ENCODE assay signal across 12 cellular contexts in genomic region chr4:152064282-152064681, GRCh38.
A peak's percentile ranks its signal among the peaks of the same experiment; 100 is the strongest.
DNase-seq lines count a peak whose midpoint lies in the region; ATAC-seq and TF ChIP-seq lines count a peak whose summit lies in the region.
"Had no signal": no experiment of that assay in that cellular context is flagged by ENCODE, and none has a peak within 500 bp of the region (broad histone marks: within the 10 kb centered on the region; RNA-seq: fewer than 3 reads in every experiment).

No MANE protein-coding gene starts in this region.

- peaks cover 39 to 60% (median 49%) of the 10 kb centered on the region in 10 experiments for H3K4me1 ChIP-seq in BLaER1 treated with 17β-estradiol and CSF1 and Interleukin-3, amounts not matched to agents 10 nM and 100 nM
- H3K4me1 ChIP-seq in HEK293 (ENCODE audit: control insufficient read depth, insufficient read depth, low read length) (no peaks in the 10 kb centered on the region), parathyroid adenoma (peaks cover 6% of the 10 kb centered on the region)
- H3K4me1 ChIP-seq: SJSA1 had no signal

- ATAC-seq in central memory CD8-positive, alpha-beta T cell (replicated peaks; ENCODE audit: extremely low read depth, poor library complexity, severe bottlenecking): no peak
- ATAC-seq in GM19467 (IDR thresholded peaks at IDR 0.05; ENCODE audit: unreplicated experiment): no peak
- ATAC-seq in GM21576 (IDR thresholded peaks at IDR 0.05; ENCODE audit: unreplicated experiment): no peak
- no peak for ATAC-seq in HG03135 (IDR thresholded peaks at IDR 0.05; ENCODE audit: unreplicated experiment)

- POLR2A ChIA-PET in HEK293 (lab: Yijun Ruan, JAX): no interaction called here

- peak overlapping the region; percentile 46 for H2AFZ ChIP-seq in parathyroid adenoma

- H3K4me3 Mint-ChIP-seq in central memory CD8-positive, alpha-beta T cell: peak overlapping the region; percentile 19

- no peak overlapping the region for H3K27ac Mint-ChIP-seq in central memory CD8-positive, alpha-beta T cell (ENCODE audit: low read depth)

- H4K20me1 ChIP-seq in BLaER1 treated with 17β-estradiol and CSF1 and Interleukin-3, amounts not matched to agents 10 nM and 100 nM: no peaks in the 10 kb centered on the region

- H3K9me3 Mint-ChIP-seq in central memory CD8-positive, alpha-beta T cell: peaks cover 5% of the 10 kb centered on the region

- no peaks in the 10 kb centered on the region for H3K27me3 Mint-ChIP-seq in central memory CD8-positive, alpha-beta T cell

- no peaks in the 10 kb centered on the region for H3K27me3 ChIP-seq in BLaER1 treated with 17β-estradiol and CSF1 and Interleukin-3, amounts not matched to agents 10 nM and 100 nM
- H3K27me3 ChIP-seq in parathyroid adenoma (ENCODE audit: control insufficient read depth, insufficient read depth, low read length): no peaks in the 10 kb centered on the region
- H3K27me3 ChIP-seq: MG63 had no signal

- no peak overlapping the region for H3K27ac ChIP-seq in BLaER1 treated with 17β-estradiol and CSF1 and Interleukin-3, amounts not matched to agents 10 nM and 100 nM
- H3K27ac ChIP-seq in HEK293 (ENCODE audit: extremely low read depth, low read depth, low read length): no peak overlapping the region
- H3K27ac ChIP-seq in parathyroid adenoma: no peak overlapping the region
- H3K27ac ChIP-seq: SJSA1 had no signal

- no peak overlapping the region for H3K4me3 ChIP-seq in BLaER1 treated with 17β-estradiol and CSF1 and Interleukin-3, amounts not matched to agents 10 nM and 100 nM
- no peak overlapping the region for H3K4me3 ChIP-seq in HEK293 (ENCODE audit: low read depth, low read length)
- H3K4me3 ChIP-seq in parathyroid adenoma (ENCODE audit: low read depth, low read length): no peak overlapping the region
- H3K4me3 ChIP-seq: MG63, SJSA1 had no signal

- H3K36me3 ChIP-seq in BLaER1 treated with 17β-estradiol and CSF1 and Interleukin-3, amounts not matched to agents 10 nM and 100 nM: peaks cover 0 to 16% (median 5%) of the 10 kb centered on the region in 11 experiments; a peak in 9 of 22 replicates
- no peaks in the 10 kb centered on the region for H3K36me3 ChIP-seq in HEK293 (ENCODE audit: control insufficient read depth in 2 of 2, insufficient read depth in 1 of 2, low read length in 2 of 2)
- H3K36me3 ChIP-seq in parathyroid adenoma (ENCODE audit: control insufficient read depth, insufficient read depth, low read length): no peaks in the 10 kb centered on the region
- H3K36me3 ChIP-seq: MG63, SJSA1 had no signal

- no peak for DNase-seq in central memory CD8-positive, alpha-beta T cell (ENCODE audit: low spot score in 2 of 2)
- no peak for DNase-seq in SKM-1 treated with dmso at 0.1 percent for 144 hours (lab: John Stamatoyannopoulos, UW; ENCODE audit: unreplicated experiment)
- DNase-seq: Karpas-422, NCI-H1105 had no signal

- H3K4me1 Mint-ChIP-seq in central memory CD8-positive, alpha-beta T cell: peaks cover 46% of the 10 kb centered on the region

- CTCF ChIA-PET in HEK293 (lab: Yijun Ruan, JAX): no interaction called here

- H3K79me2 ChIP-seq in parathyroid adenoma: no peaks in the 10 kb centered on the region

- H3K4me2 ChIP-seq in BLaER1 treated with 17β-estradiol and CSF1 and Interleukin-3, amounts not matched to agents 10 nM and 100 nM: peak overlapping the region in 9 of 11 experiments; percentile 47 to 71 (median 63); a peak in 13 of 22 replicates
- peak overlapping the region; percentile 36 for H3K4me2 ChIP-seq in parathyroid adenoma (ENCODE audit: low read length)

- peaks cover 0 to 37% (median 17%) of the 10 kb centered on the region in 11 experiments; a peak in 17 of 22 replicates for H3K9me3 ChIP-seq in BLaER1 treated with 17β-estradiol and CSF1 and Interleukin-3, amounts not matched to agents 10 nM and 100 nM (replicated peaks in 1 of 11)
- H3K9me3 ChIP-seq in HEK293 (ENCODE audit: control insufficient read depth, insufficient read depth, low read depth, low read length) (no peaks in the 10 kb centered on the region), parathyroid adenoma (ENCODE audit: control insufficient read depth, low read length) (no peaks in the 10 kb centered on the region)
- H3K9me3 ChIP-seq: MG63, SJSA1 had no signal

- no peak for TF ChIP-seq CTCF in HEK293 (tag by site-specific recombination; IDR thresholded peaks at IDR 0.05)
- TF ChIP-seq CTCF in parathyroid adenoma (IDR thresholded peaks at IDR 0.05): no peak

- no peak overlapping the region for H3K9ac ChIP-seq in BLaER1 treated with 17β-estradiol and CSF1 and Interleukin-3, amounts not matched to agents 10 nM and 100 nM
- no peak overlapping the region for H3K9ac ChIP-seq in parathyroid adenoma

- H3K36me3 Mint-ChIP-seq in central memory CD8-positive, alpha-beta T cell (ENCODE audit: insufficient read depth): peaks cover 5% of the 10 kb centered on the region

TF ChIP-seq in HEK293, 187 proteins besides CTCF, POLR2A, EP300 and RAD21:
- TF ChIP-seq ZNF214 (tag by site-specific recombination; IDR thresholded peaks at IDR 0.05; ENCODE audit: borderline replicate concordance): no peak
- TF ChIP-seq SCRT2 (tag by site-specific recombination; IDR thresholded peaks at IDR 0.05): 0 out of 2 replicates have a peak, but pooled peaks have one; percentile 10
